10 cellular contexts compared by ENCODE assay signal in the genomic region with DNA sequence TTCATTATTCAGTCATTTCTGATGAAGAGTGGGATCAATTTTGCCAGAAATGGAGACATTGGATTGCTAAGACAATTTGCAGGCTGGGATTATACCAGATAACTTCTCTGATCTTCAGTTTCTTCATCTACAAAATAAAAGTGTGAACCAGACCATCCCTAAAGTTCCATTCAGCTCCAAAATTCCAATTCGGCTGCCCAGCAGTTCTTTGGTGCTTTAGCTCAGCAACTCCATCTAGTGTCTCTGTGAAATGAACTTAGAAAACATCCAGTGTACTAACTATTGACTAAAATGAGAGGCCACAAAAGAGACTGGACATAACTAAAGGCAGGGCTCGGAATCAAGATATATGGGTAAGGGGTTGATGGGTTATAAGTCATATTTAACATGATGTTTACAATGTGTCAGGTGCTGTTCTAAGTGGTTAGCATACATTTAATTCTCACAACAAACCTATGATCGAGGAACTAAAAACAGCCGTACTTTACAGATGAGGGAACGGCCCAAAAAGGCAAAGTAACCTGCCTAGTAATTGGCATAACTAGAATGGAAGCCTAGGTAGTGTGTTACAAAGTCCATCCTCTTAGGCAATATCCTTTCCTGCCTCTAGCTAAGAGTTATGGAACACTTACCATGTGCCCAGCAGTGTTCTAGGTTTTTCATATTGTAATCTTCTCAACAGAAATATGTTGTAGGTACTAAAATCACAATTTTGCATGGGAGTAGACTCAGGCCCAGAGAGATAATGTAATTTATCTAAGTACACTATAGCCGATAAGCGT. TPM values are rescaled to one million over a fixed set of nuclear protein-coding genes. Genes with fewer than 3 reads are reported as not detected.
A peak's percentile ranks its signal among the peaks of the same experiment; 100 is the strongest.
DNase-seq lines count a peak whose midpoint lies in the region; TF ChIP-seq lines count a peak whose summit lies in the region.
"Had no signal": no experiment of that assay in that cellular context is flagged by ENCODE, and none has a peak within 500 bp of the region (broad histone marks: within the 10 kb centered on the region; RNA-seq: fewer than 3 reads in every experiment).

No MANE protein-coding gene starts in this region.

- POLR2A ChIA-PET in activated CD4-positive, alpha-beta T cell treated with anti-CD3 and anti-CD28 coated beads, Interleukin-2, amount 10 ng/mL, durations not matched to agents 7 days and 5 days (lab: Charles Lee) = no interaction called here

- no peak overlapping the region for H2AK5ac ChIP-seq in mesenchymal stem cell (ENCODE audit: low read length, severe bottlenecking)

- no peak overlapping the region for H3K23ac ChIP-seq in mesenchymal stem cell (ENCODE audit: low read length in 2 of 2)

- H3K4me3 ChIP-seq in endodermal cell (ENCODE audit: low read length) (no peak overlapping the region), mesenchymal stem cell (ENCODE audit: insufficient read depth in 1 of 2, low read depth in 1 of 2, low read length in 2 of 2) (no peak overlapping the region)

- H3K27me3 ChIP-seq in endodermal cell (ENCODE audit: control insufficient read depth, insufficient read depth, low read length, poor library complexity, severe bottlenecking) (no peaks in the 10 kb centered on the region), mesenchymal stem cell (ENCODE audit: control insufficient read depth in 1 of 2, insufficient read depth in 1 of 2, low read length in 2 of 2) (no peaks in the 10 kb centered on the region)

- peak; percentile 51 for TF ChIP-seq CTCF in endodermal cell (conservative IDR thresholded peaks at IDR 0.05)

- no peak overlapping the region for H3K18ac ChIP-seq in mesenchymal stem cell (ENCODE audit: low read depth in 1 of 2, low read length in 2 of 2)

- H2BK120ac ChIP-seq in mesenchymal stem cell (ENCODE audit: low read depth, low read length) = no peak overlapping the region

- H3K4me2 ChIP-seq in mesenchymal stem cell (ENCODE audit: low read length, poor library complexity, severe bottlenecking) = no peak overlapping the region

- CTCF ChIA-PET in activated CD4-positive, alpha-beta T cell treated with anti-CD3 and anti-CD28 coated beads, Interleukin-2, amount 10 ng/mL, durations not matched to agents 7 days and 5 days (lab: Charles Lee) = interaction anchor here (0.9 kb wide), 1 partner anchor 9 kb away, joined by 4 read pairs; no protein-coding TSS in a partner anchor

- no peaks in the 10 kb centered on the region for H3K79me1 ChIP-seq in mesenchymal stem cell (replicated peaks; ENCODE audit: low read length, poor library complexity, severe bottlenecking)

- no peak overlapping the region for H4K91ac ChIP-seq in mesenchymal stem cell (ENCODE audit: low read length)

- H2BK12ac ChIP-seq in mesenchymal stem cell (ENCODE audit: low read length in 2 of 2) = no peak overlapping the region

- H2BK5ac ChIP-seq in mesenchymal stem cell (ENCODE audit: low read depth, low read length, poor library complexity, severe bottlenecking) = no peak overlapping the region

- peaks cover 9% of the 10 kb centered on the region for H3K36me3 Mint-ChIP-seq in endodermal cell (ENCODE audit: low read depth)
- no peaks in the 10 kb centered on the region for H3K36me3 Mint-ChIP-seq in activated CD4-positive, alpha-beta T cell treated with anti-CD3 and anti-CD28 coated beads, Interleukin-2, amount 10 ng/mL, durations not matched to agents 7 days and 5 days (ENCODE audit: low read depth)
- H3K36me3 Mint-ChIP-seq: activated naive CD4-positive, alpha-beta T cell treated with anti-CD3 and anti-CD28 coated beads, Interleukin-2, amount 50 U/mL, for 24 hours had no signal

- no peak overlapping the region for H3K4me3 Mint-ChIP-seq in endodermal cell
- H3K4me3 Mint-ChIP-seq in activated CD4-positive, alpha-beta T cell treated with anti-CD3 and anti-CD28 coated beads, Interleukin-2, amount 10 ng/mL, durations not matched to agents 7 days and 5 days = no peak overlapping the region
- H3K4me3 Mint-ChIP-seq: activated naive CD4-positive, alpha-beta T cell treated with anti-CD3 and anti-CD28 coated beads, Interleukin-2, amount 50 U/mL, for 24 hours had no signal

- H2AFZ ChIP-seq in mesenchymal stem cell (ENCODE audit: low read depth, low read length) = no peak overlapping the region

- peaks cover 29% of the 10 kb centered on the region for H3K9me3 Mint-ChIP-seq in endodermal cell
- no peaks in the 10 kb centered on the region for H3K9me3 Mint-ChIP-seq in activated CD4-positive, alpha-beta T cell treated with anti-CD3 and anti-CD28 coated beads, Interleukin-2, amount 10 ng/mL, durations not matched to agents 7 days and 5 days
- H3K9me3 Mint-ChIP-seq: activated naive CD4-positive, alpha-beta T cell treated with anti-CD3 and anti-CD28 coated beads, Interleukin-2, amount 50 U/mL, for 24 hours had no signal

- H3K36me3 ChIP-seq in endodermal cell (ENCODE audit: control insufficient read depth, insufficient read depth, low read length) (no peaks in the 10 kb centered on the region), mesenchymal stem cell (ENCODE audit: control insufficient read depth in 1 of 2, insufficient read depth in 2 of 2, low read depth in 1 of 2, low read length in 2 of 2) (no peaks in the 10 kb centered on the region)

- H3K14ac ChIP-seq in mesenchymal stem cell (ENCODE audit: low read length in 2 of 2) = no peak overlapping the region

- no peak overlapping the region for H3K4ac ChIP-seq in mesenchymal stem cell (ENCODE audit: low read depth in 1 of 2, low read length in 2 of 2)

- WGBS in endodermal cell (ENCODE audit: insufficient coverage in 1 of 2, insufficient read length in 1 of 2), 2 experiments = 79 to 85% methylated on average over 7 of the region's 7 CpGs
- WGBS in mesenchymal stem cell = 84% methylated on average over 5 of the region's 7 CpGs

- H3K27ac Mint-ChIP-seq in endodermal cell = no peak overlapping the region
- no peak overlapping the region for H3K27ac Mint-ChIP-seq in activated CD4-positive, alpha-beta T cell treated with anti-CD3 and anti-CD28 coated beads, Interleukin-2, amount 10 ng/mL, durations not matched to agents 7 days and 5 days
- H3K27ac Mint-ChIP-seq: activated naive CD4-positive, alpha-beta T cell treated with anti-CD3 and anti-CD28 coated beads, Interleukin-2, amount 50 U/mL, for 24 hours had no signal

- H3K27ac ChIP-seq in endodermal cell (ENCODE audit: low read depth, low read length) (no peak overlapping the region), mesenchymal stem cell (ENCODE audit: low read length, poor library complexity, severe bottlenecking) (peak overlapping the region; percentile 56)

- H3K4me1 ChIP-seq in endodermal cell (ENCODE audit: control insufficient read depth, insufficient read depth, low read length) = no peaks in the 10 kb centered on the region
- peaks cover 5% of the 10 kb centered on the region for H3K4me1 ChIP-seq in mesenchymal stem cell (ENCODE audit: control insufficient read depth, insufficient read depth, low read depth, low read length)

- H3K9me3 ChIP-seq in endodermal cell (ENCODE audit: control insufficient read depth, low read length) (peaks cover 16% of the 10 kb centered on the region), mesenchymal stem cell (ENCODE audit: control insufficient read depth, low read length) (peaks cover 3% of the 10 kb centered on the region)

- H3K4me1 Mint-ChIP-seq in endodermal cell = peaks cover 27% of the 10 kb centered on the region
- no peaks in the 10 kb centered on the region for H3K4me1 Mint-ChIP-seq in activated CD4-positive, alpha-beta T cell treated with anti-CD3 and anti-CD28 coated beads, Interleukin-2, amount 10 ng/mL, durations not matched to agents 7 days and 5 days
- H3K4me1 Mint-ChIP-seq: activated naive CD4-positive, alpha-beta T cell treated with anti-CD3 and anti-CD28 coated beads, Interleukin-2, amount 50 U/mL, for 24 hours had no signal

- H3K27me3 Mint-ChIP-seq in endodermal cell (ENCODE audit: insufficient read depth) = no peaks in the 10 kb centered on the region
- H3K27me3 Mint-ChIP-seq in activated CD4-positive, alpha-beta T cell treated with anti-CD3 and anti-CD28 coated beads, Interleukin-2, amount 10 ng/mL, durations not matched to agents 7 days and 5 days = peaks cover 30% of the 10 kb centered on the region

- H2BK15ac ChIP-seq in mesenchymal stem cell (ENCODE audit: low read depth, poor library complexity, severe bottlenecking) = no peak overlapping the region

- peak; percentile 66 for DNase-seq in AG20443 (ENCODE audit: low spot score)
- peak; percentile 37 for DNase-seq in NCI-H226
- DNase-seq in endodermal cell = no peak
- peak; percentile 52 for DNase-seq in mesenchymal stem cell
- DNase-seq in SIG-M5 treated with dmso at 0.1 percent for 504 hours (lab: John Stamatoyannopoulos, UW; ENCODE audit: unreplicated experiment) = no peak
- DNase-seq in activated CD4-positive, alpha-beta T cell treated with anti-CD3 and anti-CD28 coated beads, Interleukin-2, amount 10 ng/mL, durations not matched to agents 7 days and 5 days = no peak
- no peak for DNase-seq in central memory CD4-positive, alpha-beta T cell
- no peak for DNase-seq in NCI-H1048 (lab: John Stamatoyannopoulos, UW)
- DNase-seq: SHP77 treated with DMSO at 0.1 percent for 48 hours had no signal

- no peak overlapping the region for H3K9ac ChIP-seq in endodermal cell (ENCODE audit: extremely low read depth, low read length, poor library complexity, severe bottlenecking)
- H3K9ac ChIP-seq in mesenchymal stem cell (ENCODE audit: low read length) = peak overlapping the region; percentile 67

- no peak overlapping the region for H4K8ac ChIP-seq in mesenchymal stem cell (ENCODE audit: low read length)

RNA-seq across cellular contexts. Expression of gene THAP10, which starts 17.0 kb away (rescaled TPM):
- 1 to 10 TPM; 2.4 to 6.1 TPM for total RNA-seq in endodermal cell
- polyA plus RNA-seq in endodermal cell (2013, experiment 1 of 2) = 6.4 TPM
- 6.4 TPM for polyA plus RNA-seq in endodermal cell (2013, experiment 2 of 2)
- polyA plus RNA-seq in mesenchymal stem cell (2013, experiment 1 of 2) = 1.2 TPM
- 1.2 TPM for polyA plus RNA-seq in mesenchymal stem cell (2013, experiment 2 of 2)
- total RNA-seq in activated CD4-positive, alpha-beta T cell treated with anti-CD3 and anti-CD28 coated beads, Interleukin-2, amount 10 ng/mL, durations not matched to agents 7 days and 5 days = not detected

RNA-seq across cellular contexts. Expression of gene LRRC49, which starts 17.4 kb away (rescaled TPM):
- total RNA-seq in endodermal cell = 10 to 100 TPM in 1 of 2 donors, 1 to 10 TPM in 1; 6.6 to 10.7 TPM
- polyA plus RNA-seq in endodermal cell (2013, experiment 1 of 2) = 17.3 TPM
- 21.0 TPM for polyA plus RNA-seq in endodermal cell (2013, experiment 2 of 2)
- polyA plus RNA-seq in mesenchymal stem cell (2013, experiment 1 of 2) = 1.7 TPM
- 1.8 TPM for polyA plus RNA-seq in mesenchymal stem cell (2013, experiment 2 of 2)
- total RNA-seq in activated CD4-positive, alpha-beta T cell treated with anti-CD3 and anti-CD28 coated beads, Interleukin-2, amount 10 ng/mL, durations not matched to agents 7 days and 5 days = not detected

RNA-seq across cellular contexts. Expression of gene LARP6, which starts 21.2 kb away (rescaled TPM):
- total RNA-seq in endodermal cell = 10 to 100 TPM; 24.0 to 24.9 TPM
- polyA plus RNA-seq in endodermal cell (2013, experiment 1 of 2) = 14.4 TPM
- polyA plus RNA-seq in endodermal cell (2013, experiment 2 of 2) = 11.8 TPM
- 57.0 TPM for polyA plus RNA-seq in mesenchymal stem cell (2013, experiment 1 of 2)
- 60.3 TPM for polyA plus RNA-seq in mesenchymal stem cell (2013, experiment 2 of 2)
- total RNA-seq in activated CD4-positive, alpha-beta T cell treated with anti-CD3 and anti-CD28 coated beads, Interleukin-2, amount 10 ng/mL, durations not matched to agents 7 days and 5 days = not detected

Comparison
In these comparisons a context has a peak if more than half of its experiments do, and no peak if none do; other contexts are left out.
1. DNase-seq: peak in AG20443 (single experiment), NCI-H226 (single experiment) and mesenchymal stem cell (single experiment); none in endodermal cell (single experiment), SIG-M5 treated with dmso at 0.1 percent for 504 hours (single experiment), activated CD4-positive, alpha-beta T cell treated with anti-CD3 and anti-CD28 coated beads, Interleukin-2, amount 10 ng/mL, durations not matched to agents 7 days and 5 days (single experiment), central memory CD4-positive, alpha-beta T cell (single experiment) and NCI-H1048 (single experiment).
2. RNA of gene LRRC49, which starts 17.4 kb away (total RNA-seq): 6.6 to 10.7 TPM in endodermal cell; not detected in activated CD4-positive, alpha-beta T cell treated with anti-CD3 and anti-CD28 coated beads, Interleukin-2, amount 10 ng/mL, durations not matched to agents 7 days and 5 days; every median in the first group is over 4 times any median in the second.
3. RNA of gene LARP6, which starts 21.2 kb away (total RNA-seq): 24.0 to 24.9 TPM in endodermal cell; not detected in activated CD4-positive, alpha-beta T cell treated with anti-CD3 and anti-CD28 coated beads, Interleukin-2, amount 10 ng/mL, durations not matched to agents 7 days and 5 days; every median in the first group is over 10 times any median in the second.